Comparison of ENCODE assay signal across 8 cellular contexts in the genomic region with DNA sequence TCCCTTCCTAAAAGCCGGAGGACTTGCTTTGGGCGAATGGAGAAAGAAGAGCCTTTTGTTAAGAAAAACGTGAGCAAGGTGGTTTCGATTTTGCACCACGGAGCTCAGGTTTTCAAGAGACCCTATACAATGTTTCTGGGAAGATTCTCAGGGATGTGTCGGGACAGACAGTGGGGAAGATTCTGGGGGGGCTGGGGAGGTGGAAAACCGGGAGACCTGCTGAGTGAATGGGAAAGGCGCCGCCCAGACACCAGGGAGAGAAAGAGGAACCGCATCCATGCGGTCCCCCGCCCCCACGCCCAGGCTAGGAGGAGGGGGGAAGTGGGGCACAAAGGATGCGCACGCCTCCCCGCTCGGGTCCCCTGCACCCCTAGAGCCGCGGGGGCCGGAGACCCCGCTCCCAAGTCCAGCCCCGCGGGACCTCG. TPM values are rescaled to one million over a fixed set of nuclear protein-coding genes. Genes with fewer than 3 reads are reported as not detected.
A peak's percentile ranks its signal among the peaks of the same experiment; 100 is the strongest.
DNase-seq lines count a peak whose midpoint lies in the region; ATAC-seq and FAIRE-seq lines count a peak whose summit lies in the region.

No MANE protein-coding gene starts in this region.

- FAIRE-seq in small intestine (lab: Jason Lieb, UNC), result no peak

- no peaks in the 10 kb centered on the region for H3K27me3 ChIP-seq in HUES48 (ENCODE audit: control insufficient read depth, insufficient read depth, low read length)
- H3K27me3 ChIP-seq in iPS-15b (ENCODE audit: control insufficient read depth, insufficient read depth, low read length), result no peaks in the 10 kb centered on the region
- no peaks in the 10 kb centered on the region for H3K27me3 ChIP-seq in small intestine (ENCODE audit: control insufficient read depth in 2 of 2, insufficient read depth in 2 of 2, low read length in 2 of 2)

- in situ Hi-C loops in Caki2 (cut with HindIII; ENCODE audit: low pct_unique_long_range_greater_than_20kb, low sequenced_read_pairs), result no loop called here

- DNase-seq in Caki2 (ENCODE audit: low read depth) (peak; percentile 50), T follicular helper cell (ENCODE audit: low read depth) (peak; percentile 22), astrocyte of the hippocampus (ENCODE audit: low read depth, low spot score) (peak; percentile 64), small intestine (peak; percentile 56), GM19240 (ENCODE audit: insufficient read length, low spot score) (no peak)

- H3K27ac ChIP-seq in HUES48 (ENCODE audit: low read depth, low read length) (peak overlapping the region; percentile 98), small intestine (ENCODE audit: low read depth in 1 of 2, low read length in 1 of 2) (peak overlapping the region; percentile 99)

- H3K9ac ChIP-seq in HUES48 (ENCODE audit: low read depth, low read length), result peak overlapping the region; percentile 100
- H3K9ac ChIP-seq in iPS-15b (ENCODE audit: low read depth, low read length), result peak overlapping the region; percentile 98

- WGBS in small intestine, 3 donors, result 0 to 1% (median 1%) methylated on average over 12 to 24 of the region's 24 CpGs

- ATAC-seq in GM21367 (IDR thresholded peaks at IDR 0.05; ENCODE audit: unreplicated experiment), result peak; percentile 26

- H3K9me3 ChIP-seq in HUES48 (ENCODE audit: control insufficient read depth, insufficient read depth, low read length), result no peaks in the 10 kb centered on the region
- H3K9me3 ChIP-seq in iPS-15b (ENCODE audit: control insufficient read depth, insufficient read depth, low read length), result no peaks in the 10 kb centered on the region
- no peaks in the 10 kb centered on the region for H3K9me3 ChIP-seq in small intestine (ENCODE audit: control insufficient read depth, low read depth)

- peaks cover 28% of the 10 kb centered on the region for H3K4me1 ChIP-seq in HUES48 (ENCODE audit: control insufficient read depth, insufficient read depth, low read length)
- peaks cover 17% of the 10 kb centered on the region for H3K4me1 ChIP-seq in iPS-15b (ENCODE audit: control insufficient read depth, insufficient read depth, low read length)
- peaks cover 0 to 11% of the 10 kb centered on the region in 2 donors for H3K4me1 ChIP-seq in small intestine (ENCODE audit: control insufficient read depth in 2 of 2, insufficient read depth in 1 of 2, low read depth in 1 of 2, low read length in 1 of 2)

- H3K36me3 ChIP-seq in HUES48 (ENCODE audit: control insufficient read depth, insufficient read depth, low read length) (peaks cover 31% of the 10 kb centered on the region), iPS-15b (ENCODE audit: control insufficient read depth, insufficient read depth, low read length) (peaks cover 9% of the 10 kb centered on the region), small intestine (ENCODE audit: control insufficient read depth in 2 of 2, insufficient read depth in 2 of 2, low read length in 2 of 2) (no peaks in the 10 kb centered on the region)

- H3K4me3 ChIP-seq in HUES48 (ENCODE audit: low read depth, low read length) (peak overlapping the region; percentile 100), iPS-15b (ENCODE audit: low read depth, low read length) (peak overlapping the region; percentile 75), small intestine (ENCODE audit: low read depth in 1 of 2, low read length in 2 of 2) (peak overlapping the region; percentile 91 to 99)

RNA-seq across cellular contexts. Expression of gene YWHAG, which starts 0.7 kb away (rescaled TPM):
- total RNA-seq in Caki2 (2014; rRNA removed; shearing (Covaris generic); ENCODE audit: low replicate concordance), result 63.4 and 73.1 TPM in 2 replicates
- 10 to 100 TPM; 47.4 to 59.2 (median 49.7) TPM for polyA plus RNA-seq in small intestine

RNA-seq across cellular contexts. Expression of gene SSC4D, which starts 51.4 kb away (rescaled TPM):
- 1.1 and 11.0 TPM in 2 replicates for total RNA-seq in Caki2 (2014; rRNA removed; shearing (Covaris generic); ENCODE audit: low replicate concordance)
- under 1 TPM in 1 of 3 donors, not detected in 2; 0.72 TPM for polyA plus RNA-seq in small intestine

RNA-seq across cellular contexts. Expression of gene HSPB1, which starts 55.6 kb away (rescaled TPM):
- 173 and 177 TPM in 2 replicates for total RNA-seq in Caki2 (2014; rRNA removed; shearing (Covaris generic); ENCODE audit: low replicate concordance)
- 100 to 1,000 TPM in 2 of 3 donors, 10 to 100 TPM in 1; 77.4 to 253 (median 145) TPM for polyA plus RNA-seq in small intestine
